In genomic region chr1:203624341-203624712, GRCh38 we compare ENCODE assay signal across 12 cellular contexts. TPM values are rescaled to one million over a fixed set of nuclear protein-coding genes. Genes with fewer than 3 reads are reported as not detected.
DNase-seq lines count a peak whose midpoint lies in the region; ATAC-seq and TF ChIP-seq lines count a peak whose summit lies in the region.
"Had no signal": no experiment of that assay in that cellular context is flagged by ENCODE, and none has a peak within 500 bp of the region (broad histone marks: within the 10 kb centered on the region; RNA-seq: fewer than 3 reads in every experiment).

No MANE protein-coding gene starts in this region.

- H3K79me2 ChIP-seq in GM23338 (replicated peaks; ENCODE audit: insufficient read depth) (no peaks in the 10 kb centered on the region), neural cell (replicated peaks; ENCODE audit: insufficient read depth, low read length) (peaks cover 13% of the 10 kb centered on the region)

- intact Hi-C loops in activated T-helper 2 cell treated with anti-CD3 and anti-CD28 coated beads, Interferon-gamma antibody, Interleukin-2, Interleukin-4, amounts not matched to agents 10 μg/mL and 5 μg/mL and 100 μg/mL, durations not matched to agents 14 hours and 24 hours and 36 hours (cut with micrococcal nuclease) = loop anchor here (2.0 kb wide), 1 partner anchor 78 kb away; no protein-coding TSS in a partner anchor

- no peaks in the 10 kb centered on the region for H3K9me3 ChIP-seq in CD4-positive, CD25-positive, alpha-beta regulatory T cell (ENCODE audit: control insufficient read depth in 2 of 2, low read length in 2 of 2)
- H3K9me3 ChIP-seq in neural cell (ENCODE audit: low read length) = no peaks in the 10 kb centered on the region
- H3K9me3 ChIP-seq: pancreas had no signal

- no peak overlapping the region for H3K4me3 Mint-ChIP-seq in CD4-positive, CD25-positive, alpha-beta regulatory T cell
- H3K4me3 Mint-ChIP-seq in GM23338 = no peak overlapping the region
- H3K4me3 Mint-ChIP-seq in activated T-helper 2 cell treated with anti-CD3 and anti-CD28 coated beads, Interferon-gamma antibody, Interleukin-2, Interleukin-4, amounts not matched to agents 10 μg/mL and 5 μg/mL and 100 μg/mL, durations not matched to agents 14 hours and 24 hours and 36 hours (ENCODE audit: low read depth) = no peak overlapping the region
- H3K4me3 Mint-ChIP-seq: activated naive CD4-positive, alpha-beta T cell treated with anti-CD3 and anti-CD28 coated beads for 36 hours had no signal

- H3K27me3 ChIP-seq in CD4-positive, CD25-positive, alpha-beta regulatory T cell (ENCODE audit: control insufficient read depth, insufficient read depth, low read length) = no peaks in the 10 kb centered on the region
- H3K27me3 ChIP-seq in GM23338 (ENCODE audit: insufficient read depth) (peaks cover 18% of the 10 kb centered on the region), neural cell (ENCODE audit: insufficient read depth, low read depth, low read length) (no peaks in the 10 kb centered on the region)
- H3K27me3 ChIP-seq: pancreas had no signal

- no peak overlapping the region for H3K9ac ChIP-seq in neural cell (ENCODE audit: low read length)

- peaks cover 5% of the 10 kb centered on the region for H3K36me3 Mint-ChIP-seq in CD4-positive, CD25-positive, alpha-beta regulatory T cell
- no peaks in the 10 kb centered on the region for H3K36me3 Mint-ChIP-seq in GM23338 (ENCODE audit: low read depth)
- H3K36me3 Mint-ChIP-seq in activated T-helper 2 cell treated with anti-CD3 and anti-CD28 coated beads, Interferon-gamma antibody, Interleukin-2, Interleukin-4, amounts not matched to agents 10 μg/mL and 5 μg/mL and 100 μg/mL, durations not matched to agents 14 hours and 24 hours and 36 hours (ENCODE audit: low read depth) = peaks cover 14% of the 10 kb centered on the region

- H3K9me3 Mint-ChIP-seq in CD4-positive, CD25-positive, alpha-beta regulatory T cell = peaks cover 0 to 1% (median 0%) of the 10 kb centered on the region in 7 donors
- no peaks in the 10 kb centered on the region for H3K9me3 Mint-ChIP-seq in GM23338
- H3K9me3 Mint-ChIP-seq in activated T-helper 2 cell treated with anti-CD3 and anti-CD28 coated beads, Interferon-gamma antibody, Interleukin-2, Interleukin-4, amounts not matched to agents 10 μg/mL and 5 μg/mL and 100 μg/mL, durations not matched to agents 14 hours and 24 hours and 36 hours = no peaks in the 10 kb centered on the region
- H3K9me3 Mint-ChIP-seq: activated naive CD4-positive, alpha-beta T cell treated with anti-CD3 and anti-CD28 coated beads for 36 hours had no signal

- peak overlapping the region in 2 of 3 donors; percentile 69 to 76 for H3K27ac Mint-ChIP-seq in CD4-positive, CD25-positive, alpha-beta regulatory T cell
- no peak overlapping the region for H3K27ac Mint-ChIP-seq in GM23338
- peak overlapping the region; percentile 73 for H3K27ac Mint-ChIP-seq in activated T-helper 2 cell treated with anti-CD3 and anti-CD28 coated beads, Interferon-gamma antibody, Interleukin-2, Interleukin-4, amounts not matched to agents 10 μg/mL and 5 μg/mL and 100 μg/mL, durations not matched to agents 14 hours and 24 hours and 36 hours
- H3K27ac Mint-ChIP-seq: activated naive CD4-positive, alpha-beta T cell treated with anti-CD3 and anti-CD28 coated beads for 36 hours had no signal

- ATAC-seq in CD4-positive, CD25-positive, alpha-beta regulatory T cell (ENCODE audit: low read depth in 2 of 2) = no peak
- no peak for ATAC-seq in GM23338
- ATAC-seq: pancreas had no signal

- peaks cover 5 to 40% (median 20%) of the 10 kb centered on the region in 4 donors for H3K4me1 Mint-ChIP-seq in CD4-positive, CD25-positive, alpha-beta regulatory T cell
- peaks cover 41% of the 10 kb centered on the region for H3K4me1 Mint-ChIP-seq in GM23338
- H3K4me1 Mint-ChIP-seq in activated T-helper 2 cell treated with anti-CD3 and anti-CD28 coated beads, Interferon-gamma antibody, Interleukin-2, Interleukin-4, amounts not matched to agents 10 μg/mL and 5 μg/mL and 100 μg/mL, durations not matched to agents 14 hours and 24 hours and 36 hours (ENCODE audit: low read depth) = peaks cover 64% of the 10 kb centered on the region

- TF ChIP-seq RAD21 in neural cell (conservative IDR thresholded peaks at IDR 0.05) = no peak

- H3K4me2 ChIP-seq in GM23338 = no peak overlapping the region
- no peak overlapping the region for H3K4me2 ChIP-seq in neural cell (ENCODE audit: low read length)

- no peak for TF ChIP-seq EP300 in neural cell (conservative IDR thresholded peaks at IDR 0.05; ENCODE audit: poor library complexity, severe bottlenecking)

- no peak for DNase-seq in CD4-positive, CD25-positive, alpha-beta regulatory T cell
- DNase-seq in GM23338 (ENCODE audit: low spot score) (peak; percentile 52), EL (no peak), NCI-H128 (lab: John Stamatoyannopoulos, UW; ENCODE audit: unreplicated experiment) (no peak)
- DNase-seq in activated T-helper 2 cell treated with anti-CD3 and anti-CD28 coated beads, Interferon-gamma antibody, Interleukin-2, Interleukin-4, amounts not matched to agents 10 μg/mL and 5 μg/mL and 100 μg/mL, durations not matched to agents 14 hours and 24 hours and 36 hours (ENCODE audit: low spot score) = no peak
- DNase-seq in stimulated activated CD4-positive, alpha-beta T cell treated with anti-CD3 and anti-CD28 coated beads, Interleukin-15, amount 100 ng/mL, for 24 hours = no peak
- DNase-seq: activated naive CD4-positive, alpha-beta T cell treated with anti-CD3 and anti-CD28 coated beads for 36 hours; NCI-H2029 treated with DMSO at 0.1 percent for 48 hours; NCI-H526 had no signal

- H3K9me2 ChIP-seq in GM23338 (ENCODE audit: insufficient read depth) = no peaks in the 10 kb centered on the region
- no peaks in the 10 kb centered on the region for H3K9me2 ChIP-seq in neural cell (ENCODE audit: insufficient read depth, low read length)

- H3K4me1 ChIP-seq in CD4-positive, CD25-positive, alpha-beta regulatory T cell (ENCODE audit: control insufficient read depth, insufficient read depth, low read length, poor library complexity, severe bottlenecking) = peaks cover 34% of the 10 kb centered on the region
- peaks cover 23% of the 10 kb centered on the region for H3K4me1 ChIP-seq in GM23338 (ENCODE audit: insufficient read depth)

- TF ChIP-seq CTCF in GM23338 (conservative IDR thresholded peaks at IDR 0.05; ENCODE audit: low read depth in 2 of 2) = no peak
- no peak for TF ChIP-seq CTCF in neural cell (IDR thresholded peaks at IDR 0.05; ENCODE audit: poor library complexity, severe bottlenecking)

- no peak overlapping the region for H3K27ac ChIP-seq in CD4-positive, CD25-positive, alpha-beta regulatory T cell (ENCODE audit: insufficient read depth, low read length, poor library complexity, severe bottlenecking)
- H3K27ac ChIP-seq in GM23338 (ENCODE audit: low read depth) (no peak overlapping the region), neural cell (ENCODE audit: low read length) (peak overlapping the region; percentile 66)
- H3K27ac ChIP-seq: cardiac muscle cell, pancreas had no signal

- no peaks in the 10 kb centered on the region for H4K20me1 ChIP-seq in GM23338 (replicated peaks; ENCODE audit: insufficient read depth)
- H4K20me1 ChIP-seq in neural cell (ENCODE audit: insufficient read depth) = no peaks in the 10 kb centered on the region

- H3K27me3 Mint-ChIP-seq in CD4-positive, CD25-positive, alpha-beta regulatory T cell = no peaks in the 10 kb centered on the region
- peaks cover 19% of the 10 kb centered on the region for H3K27me3 Mint-ChIP-seq in GM23338 (ENCODE audit: insufficient read depth, low read depth, poor library complexity)
- H3K27me3 Mint-ChIP-seq in activated T-helper 2 cell treated with anti-CD3 and anti-CD28 coated beads, Interferon-gamma antibody, Interleukin-2, Interleukin-4, amounts not matched to agents 10 μg/mL and 5 μg/mL and 100 μg/mL, durations not matched to agents 14 hours and 24 hours and 36 hours (ENCODE audit: low read depth) = no peaks in the 10 kb centered on the region

- H2AFZ ChIP-seq in GM23338 = no peak overlapping the region
- H2AFZ ChIP-seq in neural cell (ENCODE audit: low read depth, low read length) = no peak overlapping the region

- no peak overlapping the region for H3K4me3 ChIP-seq in CD4-positive, CD25-positive, alpha-beta regulatory T cell (ENCODE audit: low read depth, low read length)
- H3K4me3 ChIP-seq in GM23338 (no peak overlapping the region), neural cell (ENCODE audit: low read length) (no peak overlapping the region)
- H3K4me3 ChIP-seq: cardiac muscle cell, pancreas had no signal

- no peaks in the 10 kb centered on the region for H3K36me3 ChIP-seq in CD4-positive, CD25-positive, alpha-beta regulatory T cell (ENCODE audit: control insufficient read depth, insufficient read depth, low read length)
- no peaks in the 10 kb centered on the region for H3K36me3 ChIP-seq in GM23338 (ENCODE audit: insufficient read depth)
- H3K36me3 ChIP-seq in neural cell (ENCODE audit: insufficient read depth, low read length) = no peaks in the 10 kb centered on the region
- H3K36me3 ChIP-seq: cardiac muscle cell, pancreas had no signal

- H3F3A ChIP-seq in GM23338 (replicated peaks; ENCODE audit: low read depth) = 0 out of 2 replicates have a peak, but pooled peaks cover 3% of the 10 kb centered on the region
- H3F3A ChIP-seq in neural cell (ENCODE audit: insufficient read depth, low read length, poor library complexity, severe bottlenecking) = peaks cover 7% of the 10 kb centered on the region

TF ChIP-seq in neural cell, 6 proteins besides CTCF, POLR2A, EP300 and RAD21 (continues in another document):
- no peak for TF ChIP-seq TAF1 (IDR thresholded peaks at IDR 0.05; ENCODE audit: low read depth)
- no peak for TF ChIP-seq POLR2AphosphoS5 (IDR thresholded peaks at IDR 0.05)
- no peak for TF ChIP-seq EZH2 (IDR thresholded peaks at IDR 0.05; ENCODE audit: borderline replicate concordance, insufficient read depth, low read length, poor library complexity, severe bottlenecking)

RNA-seq across cellular contexts. Expression of gene ATP2B4, which starts 2.3 kb away (rescaled TPM):
- total RNA-seq in CD4-positive, CD25-positive, alpha-beta regulatory T cell = 149 TPM
- polyA plus RNA-seq in CD4-positive, CD25-positive, alpha-beta regulatory T cell = 10 to 100 TPM; 25.8 to 39.6 (median 31.7) TPM
- 14.6 and 15.8 TPM in 2 replicates for total RNA-seq in GM23338 (2014; rRNA removed; shearing (Covaris generic))
- 4.3 and 5.5 TPM in 2 replicates for polyA plus RNA-seq in GM23338 (2016; fragmentation: Nextera tagmentation; extraction: Ambion mirVana)
- total RNA-seq in activated T-helper 2 cell treated with anti-CD3 and anti-CD28 coated beads, Interferon-gamma antibody, Interleukin-2, Interleukin-4, amounts not matched to agents 10 μg/mL and 5 μg/mL and 100 μg/mL, durations not matched to agents 14 hours and 24 hours and 36 hours = 50.3 and 50.8 TPM in 2 replicates
- 1.4 and 2.9 TPM in 2 replicates for polyA plus RNA-seq in neural cell
- polyA minus RNA-seq in neural cell = 11.3 and 11.4 TPM in 2 replicates
